Comparison of ENCODE assay signal across 18 cellular contexts in genomic region chr3:3366391-3366790, GRCh38.
"Had no signal": no experiment of that assay in that cellular context is flagged by ENCODE, and none has a peak within 500 bp of the region (broad histone marks: within the 10 kb centered on the region; RNA-seq: fewer than 3 reads in every experiment).

No MANE protein-coding gene starts in this region.

- ATAC-seq: activated T-cell treated with anti-CD3 and anti-CD28 coated beads, Interleukin-2, amount 50 U/mL, for 72 hours; gastroesophageal sphincter; left colon; lower lobe of right lung; natural killer cell; right lobe of liver had no signal

- H3K27ac ChIP-seq: epithelial cell of prostate, gastroesophageal sphincter, lower lobe of right lung, ovary, right lobe of liver, thoracic aorta, upper lobe of left lung had no signal

- H3K4me3 ChIP-seq: gastroesophageal sphincter, lower lobe of right lung, ovary, right lobe of liver, thoracic aorta, upper lobe of left lung had no signal

- DNase-seq: activated CD4-positive, alpha-beta memory T cell treated with anti-CD3 and anti-CD28 coated beads, Interleukin-2, amount 10 ng/mL, durations not matched to agents 7 days and 5 days; activated CD4-positive, alpha-beta T cell treated with anti-CD3 and anti-CD28 coated beads, Interleukin-2, amount 10 ng/mL, durations not matched to agents 24 days and 14 days; activated effector memory CD4-positive, alpha-beta T cell treated with Interleukin-2 at 50 U/mL for 16 hours; activated naive CD4-positive, alpha-beta T cell treated with anti-CD3 and anti-CD28 coated beads, Interleukin-2, amount 10 ng/mL, durations not matched to agents 7 days and 5 days; activated T-cell treated with anti-CD3 and anti-CD28 coated beads, Interleukin-2, amount 50 U/mL, for 72 hours; amygdala; left colon; lower lobe of right lung; natural killer cell; ovary; right lobe of liver; small intestine; stimulated activated CD8-positive, alpha-beta memory T cell treated with anti-CD3 and anti-CD28 coated beads, Interleukin-4, amount 100 ng/mL, for 48 hours; stimulated activated naive CD4-positive, alpha-beta T cell; upper lobe of left lung had no signal

- H3K27me3 ChIP-seq: gastroesophageal sphincter, ovary, right lobe of liver, upper lobe of left lung had no signal

- H3K4me1 ChIP-seq: gastroesophageal sphincter, lower lobe of right lung, right lobe of liver, upper lobe of left lung had no signal

- H3K9me3 ChIP-seq: gastroesophageal sphincter, lower lobe of right lung, ovary, right lobe of liver, thoracic aorta, upper lobe of left lung had no signal

- H3K36me3 ChIP-seq: gastroesophageal sphincter, lower lobe of right lung, ovary, right lobe of liver, thoracic aorta, upper lobe of left lung had no signal
